12 cellular contexts compared by ENCODE assay signal in genomic region chr5:177361418-177362101, GRCh38. TPM values are rescaled to one million over a fixed set of nuclear protein-coding genes. Genes with fewer than 3 reads are reported as not detected.
DNase-seq lines count a peak whose midpoint lies in the region; ATAC-seq and TF ChIP-seq lines count a peak whose summit lies in the region.
"Had no signal": no experiment of that assay in that cellular context is flagged by ENCODE, and none has a peak within 500 bp of the region (broad histone marks: within the 10 kb centered on the region; RNA-seq: fewer than 3 reads in every experiment).

No MANE protein-coding gene starts in this region.

- peak; percentile 24 for DNase-seq in GF-D8 (lab: John Stamatoyannopoulos, UW)
- no peak for DNase-seq in activated CD4-positive, alpha-beta memory T cell treated with anti-CD3 and anti-CD28 coated beads, Interleukin-2, amount 10 ng/mL, durations not matched to agents 7 days and 5 days
- DNase-seq in natural killer cell: no peak
- no peak for DNase-seq in NCI-H2029 (lab: John Stamatoyannopoulos, UW)
- no peak for DNase-seq in G401 (ENCODE audit: low spot score)
- DNase-seq: DMS79, NCI-H2171 treated with DMSO at 0.1 percent for 48 hours had no signal

- peaks cover 3% of the 10 kb centered on the region; the same call in 1 of the 2 replicates for H3K36me3 ChIP-seq in KOPT-K1 (ENCODE audit: insufficient read depth, low read length)
- H3K36me3 ChIP-seq: SJSA1 had no signal

- peaks cover 51% of the 10 kb centered on the region for H3K36me3 Mint-ChIP-seq in activated CD4-positive, alpha-beta memory T cell treated with anti-CD3 and anti-CD28 coated beads, Interleukin-2, amount 10 ng/mL, durations not matched to agents 7 days and 5 days (ENCODE audit: low read depth)
- no peaks in the 10 kb centered on the region for H3K36me3 Mint-ChIP-seq in natural killer cell

- peak overlapping the region; percentile 23 for H3K27ac Mint-ChIP-seq in activated CD4-positive, alpha-beta memory T cell treated with anti-CD3 and anti-CD28 coated beads, Interleukin-2, amount 10 ng/mL, durations not matched to agents 7 days and 5 days
- peak overlapping the region; percentile 29 to 85 for H3K27ac Mint-ChIP-seq in natural killer cell

- in situ Hi-C loops in G401 (cut with HindIII; ENCODE audit: low sequenced_read_pairs): no loop called here

- H3K9me3 Mint-ChIP-seq in activated CD4-positive, alpha-beta memory T cell treated with anti-CD3 and anti-CD28 coated beads, Interleukin-2, amount 10 ng/mL, durations not matched to agents 7 days and 5 days: no peaks in the 10 kb centered on the region
- H3K9me3 Mint-ChIP-seq in natural killer cell: no peaks in the 10 kb centered on the region
- H3K9me3 Mint-ChIP-seq: activated T-helper 2 cell treated with anti-CD3 and anti-CD28 coated beads, Interferon-gamma antibody, Interleukin-2, Interleukin-4, amounts not matched to agents 10 μg/mL and 5 μg/mL and 100 μg/mL, durations not matched to agents 14 hours and 24 hours and 36 hours had no signal

- no peak for TF ChIP-seq CTCF in natural killer cell (IDR thresholded peaks at IDR 0.05)

- CTCF ChIA-PET in activated CD4-positive, alpha-beta memory T cell treated with anti-CD3 and anti-CD28 coated beads, Interleukin-2, amount 10 ng/mL, durations not matched to agents 7 days and 5 days (lab: Charles Lee): interaction anchor here (0.8 to 5.8 kb wide), 12 partner anchors 10 to 136 kb away, joined by 3 to 47 read pairs (median 3); partner anchors contain the start of genes LMAN2 and PDLIM7

- H3K9me3 ChIP-seq in KOPT-K1 (ENCODE audit: insufficient read depth, low read length, poor library complexity, severe bottlenecking): no peaks in the 10 kb centered on the region
- H3K9me3 ChIP-seq: SJSA1 had no signal

- no peak for ATAC-seq in natural killer cell
- ATAC-seq in GM18520 (IDR thresholded peaks at IDR 0.05; ENCODE audit: unreplicated experiment): no peak

- POLR2A ChIA-PET in activated CD4-positive, alpha-beta memory T cell treated with anti-CD3 and anti-CD28 coated beads, Interleukin-2, amount 10 ng/mL, durations not matched to agents 7 days and 5 days (lab: Charles Lee): interaction anchor here (0.6 to 8.7 kb wide), 6 partner anchors 10 to 49 kb away, joined by 3 to 62 read pairs (median 4); partner anchors contain the start of gene LMAN2

- intact Hi-C loops in natural killer cell (cut with micrococcal nuclease): loop anchor here (5.0 kb wide), 1 partner anchor 34 kb away; no protein-coding TSS in a partner anchor

- H3K4me1 Mint-ChIP-seq in activated CD4-positive, alpha-beta memory T cell treated with anti-CD3 and anti-CD28 coated beads, Interleukin-2, amount 10 ng/mL, durations not matched to agents 7 days and 5 days: peaks cover 84% of the 10 kb centered on the region
- H3K4me1 Mint-ChIP-seq in natural killer cell: peaks cover 41 to 68% of the 10 kb centered on the region in 2 donors

- no peak overlapping the region for H3K4me3 Mint-ChIP-seq in activated CD4-positive, alpha-beta memory T cell treated with anti-CD3 and anti-CD28 coated beads, Interleukin-2, amount 10 ng/mL, durations not matched to agents 7 days and 5 days
- peak overlapping the region; percentile 78 for H3K4me3 Mint-ChIP-seq in natural killer cell

- no peaks in the 10 kb centered on the region for H3K27me3 Mint-ChIP-seq in activated CD4-positive, alpha-beta memory T cell treated with anti-CD3 and anti-CD28 coated beads, Interleukin-2, amount 10 ng/mL, durations not matched to agents 7 days and 5 days
- H3K27me3 Mint-ChIP-seq in natural killer cell (ENCODE audit: low read depth in 2 of 2): no peaks in the 10 kb centered on the region

- peak overlapping the region; percentile 62 for H3K27ac ChIP-seq in KOPT-K1 (ENCODE audit: low read depth, low read length, poor library complexity, severe bottlenecking)
- H3K27ac ChIP-seq: SJSA1 had no signal

RNA-seq across cellular contexts. Expression of gene RGS14, which starts 3.8 kb away (rescaled TPM):
- 100 to 1,000 TPM; 103 to 107 TPM for total RNA-seq in activated CD4-positive, alpha-beta memory T cell treated with anti-CD3 and anti-CD28 coated beads, Interleukin-2, amount 10 ng/mL, durations not matched to agents 7 days and 5 days
- 10 to 100 TPM; 57.3 to 87.0 (median 66.1) TPM for total RNA-seq in natural killer cell
- total RNA-seq in G401 (2014; rRNA removed; shearing (Covaris generic)): 72.9 and 91.8 TPM in 2 replicates

RNA-seq across cellular contexts. Expression of gene LMAN2, which starts 10.1 kb away (rescaled TPM):
- total RNA-seq in activated CD4-positive, alpha-beta memory T cell treated with anti-CD3 and anti-CD28 coated beads, Interleukin-2, amount 10 ng/mL, durations not matched to agents 7 days and 5 days: 100 to 1,000 TPM; 145 to 149 TPM
- total RNA-seq in natural killer cell: 100 to 1,000 TPM; 112 to 124 (median 114) TPM
- total RNA-seq in G401 (2014; rRNA removed; shearing (Covaris generic)): 257 and 339 TPM in 2 replicates

RNA-seq across cellular contexts. Expression of gene SLC34A1, which starts 22.7 kb away (rescaled TPM):
- 1 to 10 TPM; 1.4 to 1.5 TPM for total RNA-seq in activated CD4-positive, alpha-beta memory T cell treated with anti-CD3 and anti-CD28 coated beads, Interleukin-2, amount 10 ng/mL, durations not matched to agents 7 days and 5 days
- total RNA-seq in natural killer cell: under 1 TPM; 0.50 to 0.66 (median 0.63) TPM
- total RNA-seq in G401 (2014; rRNA removed; shearing (Covaris generic)): not detected in 2 replicates
- total RNA-seq: activated T-helper 2 cell treated with anti-CD3 and anti-CD28 coated beads, Interferon-gamma antibody, Interleukin-2, Interleukin-4, amounts not matched to agents 10 μg/mL and 5 μg/mL and 100 μg/mL, durations not matched to agents 14 hours and 24 hours and 36 hours; lung microvascular endothelial cell; SJSA1 had no signal

RNA-seq across cellular contexts. Expression of gene PFN3, which starts 38.9 kb away (rescaled TPM):
- not detected for total RNA-seq in activated CD4-positive, alpha-beta memory T cell treated with anti-CD3 and anti-CD28 coated beads, Interleukin-2, amount 10 ng/mL, durations not matched to agents 7 days and 5 days
- not detected for total RNA-seq in natural killer cell
- not detected in 2 replicates for total RNA-seq in G401 (2014; rRNA removed; shearing (Covaris generic))
- total RNA-seq: activated T-helper 2 cell treated with anti-CD3 and anti-CD28 coated beads, Interferon-gamma antibody, Interleukin-2, Interleukin-4, amounts not matched to agents 10 μg/mL and 5 μg/mL and 100 μg/mL, durations not matched to agents 14 hours and 24 hours and 36 hours; lung microvascular endothelial cell; SJSA1 had no signal

RNA-seq across cellular contexts. Expression of gene F12, which starts 47.8 kb away (rescaled TPM):
- total RNA-seq in activated CD4-positive, alpha-beta memory T cell treated with anti-CD3 and anti-CD28 coated beads, Interleukin-2, amount 10 ng/mL, durations not matched to agents 7 days and 5 days: 1 to 10 TPM; 1.5 to 1.6 TPM
- 1 to 10 TPM in 1 of 3 donors, under 1 TPM in 2; 0.66 to 1.7 (median 0.93) TPM for total RNA-seq in natural killer cell
- 3.1 and 11.4 TPM in 2 replicates for total RNA-seq in G401 (2014; rRNA removed; shearing (Covaris generic))
